Comparison of ENCODE assay signal across 29 cellular contexts in genomic region chr12:107058190-107058589, GRCh38. TPM values are rescaled to one million over a fixed set of nuclear protein-coding genes. Genes with fewer than 3 reads are reported as not detected.
"Had no signal": no experiment of that assay in that cellular context is flagged by ENCODE, and none has a peak within 500 bp of the region (broad histone marks: within the 10 kb centered on the region; RNA-seq: fewer than 3 reads in every experiment).

No MANE protein-coding gene starts in this region.

- H3K27ac Mint-ChIP-seq: activated CD4-positive, alpha-beta T cell treated with anti-CD3 and anti-CD28 coated beads, Interleukin-2, amount 10 ng/mL, durations not matched to agents 24 days and 14 days; activated CD8-positive, alpha-beta memory T cell treated with anti-CD3 and anti-CD28 coated beads, Interleukin-2, amount 10 ng/mL, durations not matched to agents 7 days and 5 days; activated naive CD4-positive, alpha-beta T cell treated with anti-CD3 and anti-CD28 coated beads, Interleukin-2, amount 50 U/mL, for 24 hours; activated T-cell treated with anti-CD3 and anti-CD28 coated beads, Interleukin-2, amount 50 U/mL, for 24 hours; activated T-helper 1 cell treated with anti-CD3 and anti-CD28 coated beads, Interleukin-12 subunit alpha, Interleukin-12 subunit beta, Interleukin-2, Interleukin-4 antibody, amounts not matched to agents 30 ng/mL and 10 ng/mL and 1 ng/mL, durations not matched to agents 14 hours and 24 hours and 36 hours; brain; T-helper 1 cell treated with Interleukin-12 subunit alpha and Interleukin-12 subunit beta and Interleukin-4 antibody, amounts not matched to agents 30 μg/mL and 1 μg/mL, for 36 hours; WTC11 had no signal

- H3K36me3 ChIP-seq: SJSA1 had no signal

- ATAC-seq: activated CD8-positive, alpha-beta memory T cell treated with anti-CD3 and anti-CD28 coated beads, Interleukin-2, amount 10 ng/mL, durations not matched to agents 7 days and 5 days; WTC11 had no signal

- DNase-seq: activated CD4-positive, alpha-beta T cell treated with anti-CD3 and anti-CD28 coated beads, Interleukin-2, amount 10 ng/mL, durations not matched to agents 24 days and 14 days; activated CD4-positive, alpha-beta T cell treated with anti-CD3 and anti-CD28 coated beads, Interleukin-2, amount 50 U/mL, for 48 hours; activated CD4-positive, CD25-positive, alpha-beta regulatory T cell treated with anti-CD3 and anti-CD28 coated beads, Interleukin-2, amount 50 U/mL, for 72 hours; activated CD8-positive, alpha-beta memory T cell treated with anti-CD3 and anti-CD28 coated beads, Interleukin-2, amount 10 ng/mL, durations not matched to agents 7 days and 5 days; activated effector memory CD4-positive, alpha-beta T cell treated with Interleukin-2 at 50 U/mL for 16 hours; activated naive CD4-positive, alpha-beta T cell; activated T-cell treated with anti-CD3 and anti-CD28 coated beads, Interleukin-2, amount 50 U/mL, for 24 hours; aorta; IMR-90; Kasumi-1; KBM-7; NCI-H1105 treated with DMSO at 0.1 percent for 48 hours; NCI-H146; NCI-H1930; NCI-H2171; NCI-H2227 treated with DMSO at 0.1 percent for 48 hours; NCI-H446 treated with DMSO at 0.1 percent for 48 hours; NCI-H524 treated with DMSO at 0.1 percent for 48 hours; NCI-H774; SHP77; SW 1271; T-helper 9 cell had no signal

- H3K27me3 ChIP-seq: SJSA1 had no signal

- H3K4me3 ChIP-seq: SJSA1 had no signal

- H3K4me1 Mint-ChIP-seq: activated CD4-positive, alpha-beta T cell treated with anti-CD3 and anti-CD28 coated beads, Interleukin-2, amount 10 ng/mL, durations not matched to agents 24 days and 14 days; activated CD8-positive, alpha-beta memory T cell treated with anti-CD3 and anti-CD28 coated beads, Interleukin-2, amount 10 ng/mL, durations not matched to agents 7 days and 5 days had no signal

- H3K4me3 Mint-ChIP-seq: activated CD4-positive, alpha-beta T cell treated with anti-CD3 and anti-CD28 coated beads, Interleukin-2, amount 10 ng/mL, durations not matched to agents 24 days and 14 days; activated CD8-positive, alpha-beta memory T cell treated with anti-CD3 and anti-CD28 coated beads, Interleukin-2, amount 10 ng/mL, durations not matched to agents 7 days and 5 days; activated naive CD4-positive, alpha-beta T cell treated with anti-CD3 and anti-CD28 coated beads, Interleukin-2, amount 50 U/mL, for 24 hours; activated T-cell treated with anti-CD3 and anti-CD28 coated beads, Interleukin-2, amount 50 U/mL, for 24 hours; activated T-helper 1 cell treated with anti-CD3 and anti-CD28 coated beads, Interleukin-12 subunit alpha, Interleukin-12 subunit beta, Interleukin-2, Interleukin-4 antibody, amounts not matched to agents 30 ng/mL and 10 ng/mL and 1 ng/mL, durations not matched to agents 14 hours and 24 hours and 36 hours; brain; T-helper 1 cell treated with Interleukin-12 subunit alpha and Interleukin-12 subunit beta and Interleukin-4 antibody, amounts not matched to agents 30 μg/mL and 1 μg/mL, for 36 hours; WTC11 had no signal

- H3K27me3 Mint-ChIP-seq: activated CD4-positive, alpha-beta T cell treated with anti-CD3 and anti-CD28 coated beads, Interleukin-2, amount 10 ng/mL, durations not matched to agents 24 days and 14 days; activated CD8-positive, alpha-beta memory T cell treated with anti-CD3 and anti-CD28 coated beads, Interleukin-2, amount 10 ng/mL, durations not matched to agents 7 days and 5 days; activated naive CD4-positive, alpha-beta T cell treated with anti-CD3 and anti-CD28 coated beads, Interleukin-2, amount 50 U/mL, for 24 hours; activated T-cell treated with anti-CD3 and anti-CD28 coated beads, Interleukin-2, amount 50 U/mL, for 24 hours; brain had no signal

- H3K9me3 Mint-ChIP-seq: activated CD4-positive, alpha-beta T cell treated with anti-CD3 and anti-CD28 coated beads, Interleukin-2, amount 10 ng/mL, durations not matched to agents 24 days and 14 days had no signal

RNA-seq across cellular contexts. Expression of gene CRY1, which starts 35.2 kb away (rescaled TPM):
- total RNA-seq: OCI-LY7 had no signal
